ENCODE assay signal across 10 cellular contexts in the genomic region with DNA sequence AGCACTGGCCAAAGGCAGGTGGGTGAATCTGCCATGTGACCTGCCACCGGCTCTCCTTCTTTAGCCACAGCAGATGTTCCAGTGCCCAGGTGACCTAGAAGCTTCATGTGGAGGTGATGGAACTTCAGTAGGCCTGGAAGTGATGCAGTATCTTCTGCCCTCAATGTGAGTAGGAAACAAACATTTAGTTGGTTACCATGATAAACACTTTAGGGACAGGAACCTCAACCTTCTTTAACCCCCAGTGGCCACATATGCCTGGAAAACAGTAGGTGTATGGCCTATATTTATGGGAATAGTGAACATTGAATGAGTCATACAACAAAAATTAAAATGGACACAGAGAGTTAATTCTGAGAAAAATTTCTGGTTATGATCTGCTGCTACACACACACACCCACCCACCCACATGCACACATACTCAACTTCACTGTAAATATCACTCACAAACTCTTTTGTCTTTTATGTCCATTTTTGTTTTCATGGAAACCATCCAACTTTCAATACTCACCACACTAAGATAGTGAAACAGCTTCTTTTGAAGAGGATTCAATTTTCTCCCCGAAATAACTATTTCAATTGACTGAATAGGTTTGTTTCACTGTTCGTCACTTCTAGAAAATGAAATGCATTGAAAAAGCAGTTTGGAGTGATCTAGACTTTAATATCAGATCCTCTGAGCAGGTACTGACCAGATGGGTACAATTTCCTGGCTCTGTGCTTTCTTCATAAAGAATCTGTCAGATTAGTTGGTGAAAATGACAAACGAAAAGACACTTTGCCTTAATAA.
A peak's percentile ranks its signal among the peaks of the same experiment; 100 is the strongest.
DNase-seq lines count a peak whose midpoint lies in the region; ATAC-seq and TF ChIP-seq lines count a peak whose summit lies in the region.
"Had no signal": no experiment of that assay in that cellular context is flagged by ENCODE, and none has a peak within 500 bp of the region (broad histone marks: within the 10 kb centered on the region; RNA-seq: fewer than 3 reads in every experiment).

No MANE protein-coding gene starts in this region.

- H3K36me3 ChIP-seq in skeletal muscle tissue (ENCODE audit: control insufficient read depth in 3 of 3, insufficient read depth in 3 of 3, low read length in 3 of 3) (no peaks in the 10 kb centered on the region), colonic mucosa (no peaks in the 10 kb centered on the region)
- H3K36me3 ChIP-seq: cardiac muscle cell had no signal

- no peaks in the 10 kb centered on the region for H3K9me3 Mint-ChIP-seq in activated T-helper 2 cell treated with anti-CD3 and anti-CD28 coated beads, Interferon-gamma antibody, Interleukin-2, Interleukin-4, amounts not matched to agents 10 μg/mL and 5 μg/mL and 100 μg/mL, durations not matched to agents 14 hours and 24 hours and 36 hours
- H3K9me3 Mint-ChIP-seq in natural killer cell: no peaks in the 10 kb centered on the region

- H3K9ac ChIP-seq in skeletal muscle tissue (ENCODE audit: low read depth in 1 of 3, low read length in 3 of 3) (no peak overlapping the region), colonic mucosa (ENCODE audit: low read depth in 2 of 2, low read length in 2 of 2) (no peak overlapping the region)

- H3K27ac ChIP-seq in skeletal muscle tissue (ENCODE audit: low read depth, low read length): peak overlapping the region; percentile 21
- no peak overlapping the region for H3K27ac ChIP-seq in colonic mucosa
- H3K27ac ChIP-seq: cardiac muscle cell had no signal

- peak overlapping the region; percentile 97 for H3K27ac Mint-ChIP-seq in activated T-helper 2 cell treated with anti-CD3 and anti-CD28 coated beads, Interferon-gamma antibody, Interleukin-2, Interleukin-4, amounts not matched to agents 10 μg/mL and 5 μg/mL and 100 μg/mL, durations not matched to agents 14 hours and 24 hours and 36 hours
- no peak overlapping the region for H3K27ac Mint-ChIP-seq in natural killer cell

- TF ChIP-seq CTCF in colonic mucosa (IDR thresholded peaks at IDR 0.05) (no peak), natural killer cell (IDR thresholded peaks at IDR 0.05) (no peak)

- no peak for DNase-seq in activated T-helper 2 cell treated with anti-CD3 and anti-CD28 coated beads, Interferon-gamma antibody, Interleukin-2, Interleukin-4, amounts not matched to agents 10 μg/mL and 5 μg/mL and 100 μg/mL, durations not matched to agents 14 hours and 24 hours and 36 hours (ENCODE audit: low spot score)
- DNase-seq in colonic mucosa (no peak), natural killer cell (no peak), DMS79 treated with DMSO at 0.1 percent for 48 hours (lab: John Stamatoyannopoulos, UW) (no peak)
- DNase-seq in activated CD8-positive, alpha-beta memory T cell treated with anti-CD3 and anti-CD28 coated beads for 24 hours: no peak
- DNase-seq: H7 had no signal

- ATAC-seq in GM19324 (IDR thresholded peaks at IDR 0.05; ENCODE audit: low FRiP score, unreplicated experiment) (peak; percentile 42), HG02884 (IDR thresholded peaks at IDR 0.05; ENCODE audit: unreplicated experiment) (peak; percentile 84), natural killer cell (no peak)

- no peaks in the 10 kb centered on the region for H3K27me3 Mint-ChIP-seq in activated T-helper 2 cell treated with anti-CD3 and anti-CD28 coated beads, Interferon-gamma antibody, Interleukin-2, Interleukin-4, amounts not matched to agents 10 μg/mL and 5 μg/mL and 100 μg/mL, durations not matched to agents 14 hours and 24 hours and 36 hours (ENCODE audit: low read depth)
- H3K27me3 Mint-ChIP-seq in natural killer cell (ENCODE audit: low read depth in 2 of 2): peaks cover 0 to 4% of the 10 kb centered on the region in 2 donors

- intact Hi-C loops in activated T-helper 2 cell treated with anti-CD3 and anti-CD28 coated beads, Interferon-gamma antibody, Interleukin-2, Interleukin-4, amounts not matched to agents 10 μg/mL and 5 μg/mL and 100 μg/mL, durations not matched to agents 14 hours and 24 hours and 36 hours (cut with micrococcal nuclease): loop anchor here (1.0 to 10.0 kb wide), 8 partner anchors 16 to 969 kb away; a partner anchor contains a TSS
- intact Hi-C loops in colonic mucosa (cut with DNase I): no loop called here
- intact Hi-C loops in natural killer cell (cut with micrococcal nuclease): no loop called here

- peaks cover 3 to 32% (median 16%) of the 10 kb centered on the region in 3 donors for H3K4me1 ChIP-seq in skeletal muscle tissue (ENCODE audit: control insufficient read depth in 3 of 3, insufficient read depth in 3 of 3, low read length in 3 of 3)
- H3K4me1 ChIP-seq in colonic mucosa: no peaks in the 10 kb centered on the region

- peaks cover 30% of the 10 kb centered on the region for H3K4me1 Mint-ChIP-seq in activated T-helper 2 cell treated with anti-CD3 and anti-CD28 coated beads, Interferon-gamma antibody, Interleukin-2, Interleukin-4, amounts not matched to agents 10 μg/mL and 5 μg/mL and 100 μg/mL, durations not matched to agents 14 hours and 24 hours and 36 hours (ENCODE audit: low read depth)
- peaks cover 6 to 7% of the 10 kb centered on the region in 2 donors for H3K4me1 Mint-ChIP-seq in natural killer cell

- H3K4me3 Mint-ChIP-seq in activated T-helper 2 cell treated with anti-CD3 and anti-CD28 coated beads, Interferon-gamma antibody, Interleukin-2, Interleukin-4, amounts not matched to agents 10 μg/mL and 5 μg/mL and 100 μg/mL, durations not matched to agents 14 hours and 24 hours and 36 hours (ENCODE audit: low read depth): no peak overlapping the region
- no peak overlapping the region for H3K4me3 Mint-ChIP-seq in natural killer cell

- H3K4me3 ChIP-seq in skeletal muscle tissue (ENCODE audit: low read length in 3 of 3) (peak overlapping the region in 1 of 3 donors; percentile 14), colonic mucosa (no peak overlapping the region)
- H3K4me3 ChIP-seq: cardiac muscle cell had no signal

- H3K27me3 ChIP-seq in skeletal muscle tissue (ENCODE audit: control insufficient read depth in 3 of 3, insufficient read depth in 3 of 3, low read length in 3 of 3): no peaks in the 10 kb centered on the region
- H3K27me3 ChIP-seq in colonic mucosa: no peaks in the 10 kb centered on the region
- H3K27me3 ChIP-seq: cardiac muscle cell had no signal

- H3K36me3 Mint-ChIP-seq in activated T-helper 2 cell treated with anti-CD3 and anti-CD28 coated beads, Interferon-gamma antibody, Interleukin-2, Interleukin-4, amounts not matched to agents 10 μg/mL and 5 μg/mL and 100 μg/mL, durations not matched to agents 14 hours and 24 hours and 36 hours (ENCODE audit: low read depth): peaks cover 6% of the 10 kb centered on the region
- no peaks in the 10 kb centered on the region for H3K36me3 Mint-ChIP-seq in natural killer cell

- H3K9me3 ChIP-seq in skeletal muscle tissue (ENCODE audit: control insufficient read depth in 3 of 3, low read length in 3 of 3) (no peaks in the 10 kb centered on the region), colonic mucosa (no peaks in the 10 kb centered on the region)

Comparison
In these comparisons a context has a peak if more than half of its experiments do, and no peak if none do; other contexts are left out.
1. ATAC-seq: peak in GM19324 (single experiment) and HG02884 (single experiment); none in natural killer cell (0 of 3).